29 cellular contexts compared by ENCODE assay signal in genomic region chr10:26238378-26238777, GRCh38. TPM values are rescaled to one million over a fixed set of nuclear protein-coding genes. Genes with fewer than 3 reads are reported as not detected.
"Had no signal": no experiment of that assay in that cellular context is flagged by ENCODE, and none has a peak within 500 bp of the region (broad histone marks: within the 10 kb centered on the region; RNA-seq: fewer than 3 reads in every experiment).

No MANE protein-coding gene starts in this region.

- H3K36me3 Mint-ChIP-seq: stimulated activated memory B cell treated with anti-CD40 and anti-IgM and Interleukin-4, amounts not matched to agents 10 μg/mL and 1 μg/mL and 100 μg/mL, for 72 hours; stimulated activated naive B cell treated with anti-CD40 and anti-IgM and Interleukin-4, amounts not matched to agents 10 μg/mL and 1 μg/mL and 100 μg/mL, for 72 hours; type B pancreatic cell had no signal

- ATAC-seq: stimulated activated memory B cell treated with anti-CD40 and anti-IgM and Interleukin-4, amounts not matched to agents 10 μg/mL and 1 μg/mL and 100 μg/mL, for 72 hours; stimulated activated naive B cell treated with anti-CD40 and anti-IgM and Interleukin-4, amounts not matched to agents 10 μg/mL and 1 μg/mL and 100 μg/mL, for 72 hours; stimulated activated naive CD8-positive, alpha-beta T cell treated with anti-CD3 and anti-CD28 coated beads, Interleukin-15, amount 100 ng/mL, for 72 hours; stimulated activated naive CD8-positive, alpha-beta T cell treated with anti-CD3 and anti-CD28 coated beads, Interleukin-15, Interleukin-2, amounts not matched to agents 100 U/mL and 50 U/mL, for 24 hours; upper lobe of right lung had no signal

- H3K4me1 Mint-ChIP-seq: stimulated activated memory B cell treated with anti-CD40 and anti-IgM and Interleukin-4, amounts not matched to agents 10 μg/mL and 1 μg/mL and 100 μg/mL, for 72 hours; stimulated activated naive B cell treated with anti-CD40 and anti-IgM and Interleukin-4, amounts not matched to agents 10 μg/mL and 1 μg/mL and 100 μg/mL, for 72 hours; stimulated activated naive CD8-positive, alpha-beta T cell treated with anti-CD3 and anti-CD28 coated beads, Interleukin-15, amount 100 ng/mL, for 72 hours had no signal

- H3K27ac Mint-ChIP-seq: stimulated activated memory B cell treated with anti-CD40 and anti-IgM and Interleukin-4, amounts not matched to agents 10 μg/mL and 1 μg/mL and 100 μg/mL, for 72 hours; stimulated activated naive B cell treated with anti-CD40 and anti-IgM and Interleukin-4, amounts not matched to agents 10 μg/mL and 1 μg/mL and 100 μg/mL, for 72 hours; stimulated activated naive CD8-positive, alpha-beta T cell treated with anti-CD3 and anti-CD28 coated beads, Interleukin-15, Interleukin-2, amounts not matched to agents 100 ng/mL and 50 ng/mL, for 24 hours; type B pancreatic cell had no signal

- DNase-seq: stimulated activated CD4-positive, alpha-beta T cell treated with anti-CD3 and anti-CD28 coated beads, Interleukin-2, amount 100 ng/mL, for 48 hours; stimulated activated CD4-positive, alpha-beta T cell treated with anti-CD3 and anti-CD28 coated beads, Interleukin-4, amount 100 ng/mL, for 1 hour; stimulated activated CD4-positive, alpha-beta T cell treated with anti-CD3 and anti-CD28 coated beads, Interleukin-4, amount 100 ng/mL, for 24 hours; stimulated activated CD4-positive, alpha-beta T cell treated with anti-CD3 and anti-CD28 coated beads, Interleukin-4, amount 100 ng/mL, for 4 hours; stimulated activated CD8-positive, alpha-beta memory T cell treated with anti-CD3 and anti-CD28 coated beads, Interleukin-4, amount 100 ng/mL, for 48 hours; stimulated activated naive B cell treated with anti-CD40 and anti-IgM and Interleukin-4, amounts not matched to agents 10 μg/mL and 1 μg/mL and 100 μg/mL, for 72 hours; stimulated activated naive CD4-positive, alpha-beta T cell; stimulated activated naive CD4-positive, alpha-beta T cell treated with Interleukin-2 at 50 U/mL for 16 hours; stimulated activated naive CD8-positive, alpha-beta T cell treated with anti-CD3 and anti-CD28 coated beads, Interleukin-15, amount 100 ng/mL, for 72 hours; stimulated activated naive CD8-positive, alpha-beta T cell treated with anti-CD3 and anti-CD28 coated beads, Interleukin-15, Interleukin-2, amounts not matched to agents 100 U/mL and 50 U/mL, for 24 hours; stomach; substantia nigra; testis; thyroid gland; tibial artery; transverse colon; trophoblast cell; upper lobe of left lung; upper lobe of right lung; uterus had no signal

- H3K9me3 Mint-ChIP-seq: stimulated activated memory B cell treated with anti-CD40 and anti-IgM and Interleukin-4, amounts not matched to agents 10 μg/mL and 1 μg/mL and 100 μg/mL, for 72 hours; stimulated activated naive B cell treated with anti-CD40 and anti-IgM and Interleukin-4, amounts not matched to agents 10 μg/mL and 1 μg/mL and 100 μg/mL, for 72 hours; stimulated activated naive CD8-positive, alpha-beta T cell treated with anti-CD3 and anti-CD28 coated beads, Interleukin-15, amount 100 ng/mL, for 72 hours; stimulated activated naive CD8-positive, alpha-beta T cell treated with anti-CD3 and anti-CD28 coated beads, Interleukin-15, Interleukin-2, amounts not matched to agents 100 ng/mL and 50 ng/mL, for 24 hours; type B pancreatic cell had no signal

- H3K4me3 Mint-ChIP-seq: stimulated activated memory B cell treated with anti-CD40 and anti-IgM and Interleukin-4, amounts not matched to agents 10 μg/mL and 1 μg/mL and 100 μg/mL, for 72 hours; stimulated activated naive B cell treated with anti-CD40 and anti-IgM and Interleukin-4, amounts not matched to agents 10 μg/mL and 1 μg/mL and 100 μg/mL, for 72 hours; stimulated activated naive CD8-positive, alpha-beta T cell treated with anti-CD3 and anti-CD28 coated beads, Interleukin-15, amount 100 ng/mL, for 72 hours; stimulated activated naive CD8-positive, alpha-beta T cell treated with anti-CD3 and anti-CD28 coated beads, Interleukin-15, Interleukin-2, amounts not matched to agents 100 ng/mL and 50 ng/mL, for 24 hours; type B pancreatic cell had no signal

RNA-seq across cellular contexts. Expression of gene GAD2, which starts 21.8 kb away (rescaled TPM):
- total RNA-seq: subcutaneous adipose tissue, suprapubic skin, thoracic aorta, thyroid gland, tibial nerve, transverse colon, upper lobe of left lung, upper lobe of right lung, ureter, uterus, vagina had no signal
